Comparison of ENCODE assay signal across 8 cellular contexts in the genomic region with DNA sequence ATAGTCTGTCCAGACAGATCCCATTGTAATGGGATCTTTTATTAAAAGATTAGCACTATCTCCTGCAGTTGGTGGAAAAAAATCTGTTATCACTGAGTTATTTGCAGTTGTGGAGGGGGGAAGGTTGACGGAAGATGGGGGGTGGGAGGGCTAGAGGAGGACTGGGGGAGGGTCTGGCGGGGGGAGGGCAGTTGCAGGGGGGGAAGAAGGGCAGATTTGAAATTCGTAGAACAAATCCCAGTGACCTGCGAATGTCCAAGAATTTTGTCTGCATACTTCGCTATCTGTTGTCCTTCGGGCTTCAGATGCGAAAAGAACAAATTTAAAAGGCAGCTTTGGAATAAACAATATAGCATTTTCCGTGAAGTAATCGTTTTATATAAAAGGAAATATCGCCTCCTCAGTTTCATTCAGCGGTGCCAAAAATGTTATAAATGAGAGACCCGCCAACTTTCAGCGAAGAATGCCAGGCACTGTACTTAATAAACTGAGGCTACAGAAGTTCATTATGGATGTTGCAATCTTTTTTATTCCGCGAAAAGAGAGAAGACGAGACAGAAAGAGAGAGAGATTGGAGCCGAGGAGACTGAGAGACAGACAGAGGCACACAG. TPM values are rescaled to one million over a fixed set of nuclear protein-coding genes. Genes with fewer than 3 reads are reported as not detected.
A peak's percentile ranks its signal among the peaks of the same experiment; 100 is the strongest.
DNase-seq lines count a peak whose midpoint lies in the region; ATAC-seq, FAIRE-seq and TF ChIP-seq lines count a peak whose summit lies in the region.

No MANE protein-coding gene starts in this region.

- SMC1A ChIA-PET in GM12878 (lab: Charles Lee; ENCODE audit: uncharacterized antibody, unreplicated experiment): interaction anchor here (1.5 kb wide), 1 partner anchor 750 kb away, joined by 5 read pairs; no protein-coding TSS in a partner anchor

- FAIRE-seq in GM12878 (lab: Jason Lieb, UNC): no peak

- H3K18ac ChIP-seq in mesenchymal stem cell (ENCODE audit: low read depth in 1 of 2, low read length in 2 of 2): peak overlapping the region in 1 of 2 experiments; percentile 56

- H3K4me3 ChIP-seq in A673 (ENCODE audit: low read depth, low read length, poor library complexity, severe bottlenecking): peak overlapping the region; percentile 45
- peak overlapping the region; percentile 69 for H3K4me3 ChIP-seq in HEK293 (ENCODE audit: low read depth, low read length)
- peak overlapping the region; percentile 63 for H3K4me3 ChIP-seq in GM12878
- H3K4me3 ChIP-seq in mesenchymal stem cell (ENCODE audit: insufficient read depth in 1 of 2, low read depth in 1 of 2, low read length in 2 of 2): peak overlapping the region; percentile 59 to 83

- H3K4ac ChIP-seq in mesenchymal stem cell (ENCODE audit: low read depth in 1 of 2, low read length in 2 of 2): no peak overlapping the region

- H4K8ac ChIP-seq in mesenchymal stem cell (ENCODE audit: low read length): no peak overlapping the region

- RAD21 ChIA-PET in GM12878 (lab: Charles Lee; ENCODE audit: unreplicated experiment): no interaction called here

- no peaks in the 10 kb centered on the region for H3K79me2 ChIP-seq in GM12878 (ENCODE audit: control insufficient read depth, insufficient read depth, low read length)

- no peaks in the 10 kb centered on the region for H3K36me3 ChIP-seq in A673 (ENCODE audit: insufficient read depth, low read length, poor library complexity, severe bottlenecking)
- H3K36me3 ChIP-seq in HEK293 (ENCODE audit: control insufficient read depth in 2 of 2, insufficient read depth in 1 of 2, low read length in 2 of 2): peaks cover 0 to 8% of the 10 kb centered on the region in 2 experiments; a peak in 1 of 3 replicates
- H3K36me3 ChIP-seq in GM12878 (ENCODE audit: control insufficient read depth in 2 of 2, insufficient read depth in 2 of 2, low read length in 1 of 2): no peaks in the 10 kb centered on the region
- H3K36me3 ChIP-seq in mesenchymal stem cell (ENCODE audit: control insufficient read depth in 1 of 2, insufficient read depth in 2 of 2, low read depth in 1 of 2, low read length in 2 of 2): peaks cover 0 to 9% of the 10 kb centered on the region in 2 experiments

- intact Hi-C loops in A673 (cut with micrococcal nuclease; ENCODE audit: unreplicated experiment): loop anchor here (5.0 kb wide), 2 partner anchors 513 to 738 kb away; no protein-coding TSS in a partner anchor
- intact Hi-C loops in GM12878 (cut with micrococcal nuclease; ENCODE audit: unreplicated experiment): loop anchor here (5.0 kb wide), 1 partner anchor 513 kb away; no protein-coding TSS in a partner anchor

- POLR2A ChIA-PET in A673 (lab: Charles Lee; ENCODE audit: low non-redundant PET): no interaction called here
- POLR2A ChIA-PET in HEK293 (lab: Yijun Ruan, JAX): no interaction called here
- POLR2A ChIA-PET in GM12878 (lab: Charles Lee): no interaction called here

- H2BK12ac ChIP-seq in mesenchymal stem cell (ENCODE audit: low read length in 2 of 2): peak overlapping the region in 1 of 2 experiments; percentile 73

- no peaks in the 10 kb centered on the region for H4K20me1 ChIP-seq in GM12878 (ENCODE audit: control insufficient read depth, insufficient read depth)

- H3K9ac ChIP-seq in GM12878 (ENCODE audit: control insufficient read depth, insufficient read depth, low read length) (no peak overlapping the region), mesenchymal stem cell (ENCODE audit: low read length) (peak overlapping the region; percentile 92)

- no peak overlapping the region for H2AFZ ChIP-seq in GM12878 (ENCODE audit: control insufficient read depth, low read depth, low read length)
- H2AFZ ChIP-seq in mesenchymal stem cell (ENCODE audit: low read depth, low read length): no peak overlapping the region

- H2AK5ac ChIP-seq in mesenchymal stem cell (ENCODE audit: low read length, severe bottlenecking): no peak overlapping the region

- peak; percentile 26 for DNase-seq in A673 (ENCODE audit: low spot score)
- no peak for DNase-seq in GM12878 (ENCODE audit: low read depth, low spot score)
- no peak for DNase-seq in mesenchymal stem cell
- DNase-seq in dedifferentiated amniotic fluid mesenchymal stem cell (ENCODE audit: extremely low spot score): no peak
- no peak for DNase-seq in hypothalamus (lab: John Stamatoyannopoulos, UW)
- no peak for DNase-seq in central memory CD4-positive, alpha-beta T cell

- no peak overlapping the region for H3K23ac ChIP-seq in mesenchymal stem cell (ENCODE audit: low read length in 2 of 2)

- H3K27me3 ChIP-seq in A673 (replicated peaks; ENCODE audit: insufficient read depth, low read depth, low read length, poor library complexity) (peaks cover 59% of the 10 kb centered on the region), GM12878 (replicated peaks in 1 of 2; ENCODE audit: control insufficient read depth in 2 of 2, insufficient read depth in 2 of 2, low read length in 1 of 2) (peaks cover 4 to 22% of the 10 kb centered on the region in 2 experiments), mesenchymal stem cell (ENCODE audit: control insufficient read depth in 1 of 2, insufficient read depth in 1 of 2, low read length in 2 of 2) (no peaks in the 10 kb centered on the region)

- H2BK120ac ChIP-seq in mesenchymal stem cell (ENCODE audit: low read depth, low read length): peak overlapping the region; percentile 83

- no peak for TF ChIP-seq CTCF in A673 (conservative IDR thresholded peaks at IDR 0.05; ENCODE audit: low read depth, low read length)
- TF ChIP-seq CTCF in HEK293 (tag by site-specific recombination; IDR thresholded peaks at IDR 0.05): no peak
- TF ChIP-seq CTCF in GM12878 (IDR thresholded peaks at IDR 0.05 in 2 of 3, conservative IDR thresholded peaks at IDR 0.05 in 1 of 3; ENCODE audit: control insufficient read depth in 2 of 3, extremely low read depth in 1 of 3, insufficient read depth in 1 of 3, low read depth in 3 of 3, low read length in 3 of 3): no peak

- TF ChIP-seq EP300 in GM12878 (IDR thresholded peaks at IDR 0.05; ENCODE audit: borderline replicate concordance in 1 of 2, control insufficient read depth in 1 of 2, low read depth in 2 of 2, low read length in 2 of 2): no peak

- no TSS peak for BruUV-seq in A673 (replicated peaks; lab: Mats Ljungman, UMichigan)
- no TSS peak for BruUV-seq in GM12878 (replicated peaks; lab: Mats Ljungman, UMichigan)

- no peak overlapping the region for H2BK15ac ChIP-seq in mesenchymal stem cell (ENCODE audit: low read depth, poor library complexity, severe bottlenecking)

- peaks cover 2% of the 10 kb centered on the region for H3K79me1 ChIP-seq in mesenchymal stem cell (replicated peaks; ENCODE audit: low read length, poor library complexity, severe bottlenecking)

- WGBS in GM12878 (ENCODE audit: insufficient coverage, insufficient replicate concordance, low lambda C conversion rate, missing lambda C conversion rate): 5% methylated on average over 15 of the region's 17 CpGs
- under 1% methylated on average over 17 of the region's 17 CpGs for WGBS in mesenchymal stem cell

- no peak overlapping the region for H3K27ac ChIP-seq in A673 (ENCODE audit: low read depth, low read length, poor library complexity, severe bottlenecking)
- peak overlapping the region; percentile 68; the same call in 1 of the 2 replicates for H3K27ac ChIP-seq in HEK293 (ENCODE audit: extremely low read depth, low read depth, low read length)
- H3K27ac ChIP-seq in GM12878 (ENCODE audit: control insufficient read depth, insufficient read depth): no peak overlapping the region
- H3K27ac ChIP-seq in mesenchymal stem cell (ENCODE audit: low read length, poor library complexity, severe bottlenecking): no peak overlapping the region

- H2BK5ac ChIP-seq in mesenchymal stem cell (ENCODE audit: low read depth, low read length, poor library complexity, severe bottlenecking): no peak overlapping the region

- H3K4me2 ChIP-seq in GM12878 (ENCODE audit: control insufficient read depth, insufficient read depth) (peak overlapping the region; percentile 77), mesenchymal stem cell (ENCODE audit: low read length, poor library complexity, severe bottlenecking) (peak overlapping the region; percentile 91)

- CTCF ChIA-PET in A673 (lab: Charles Lee) (no interaction called here), HEK293 (lab: Yijun Ruan, JAX) (interaction anchor here (1.0 kb wide), 1 partner anchor 8 kb away, joined by 4 read pairs; no protein-coding TSS in a partner anchor), GM12878 (lab: Yijun Ruan, JAX) (interaction anchor here (5.9 kb wide), 1 partner anchor 755 kb away, joined by 38 read pairs; no protein-coding TSS in a partner anchor)

- ATAC-seq in GM12878 (no peak), HG03139 (IDR thresholded peaks at IDR 0.05; ENCODE audit: unreplicated experiment) (no peak)

- H3K9me3 ChIP-seq in A673 (ENCODE audit: low read depth, low read length, poor library complexity, severe bottlenecking): no peaks in the 10 kb centered on the region
- H3K9me3 ChIP-seq in HEK293 (ENCODE audit: control insufficient read depth, insufficient read depth, low read depth, low read length): no peaks in the 10 kb centered on the region
- no peaks in the 10 kb centered on the region for H3K9me3 ChIP-seq in GM12878 (replicated peaks; ENCODE audit: control insufficient read depth, insufficient read depth, low read length)
- H3K9me3 ChIP-seq in mesenchymal stem cell (ENCODE audit: control insufficient read depth, low read length): no peaks in the 10 kb centered on the region

- no peak for TF ChIP-seq POLR2A in GM12878 (IDR thresholded peaks at IDR 0.05; ENCODE audit: low read depth, low read length)

- peaks cover 5% of the 10 kb centered on the region for H3K4me1 ChIP-seq in A673 (ENCODE audit: insufficient read depth, low read length, poor library complexity, severe bottlenecking)
- peaks cover 2% of the 10 kb centered on the region for H3K4me1 ChIP-seq in HEK293 (ENCODE audit: control insufficient read depth, insufficient read depth, low read length)
- peaks cover 8% of the 10 kb centered on the region for H3K4me1 ChIP-seq in GM12878 (ENCODE audit: control insufficient read depth, insufficient read depth, low read length)
- H3K4me1 ChIP-seq in mesenchymal stem cell (ENCODE audit: control insufficient read depth, insufficient read depth, low read depth, low read length): peaks cover 12% of the 10 kb centered on the region

- H3K14ac ChIP-seq in mesenchymal stem cell (ENCODE audit: low read length in 2 of 2): no peak overlapping the region

- H4K91ac ChIP-seq in mesenchymal stem cell (ENCODE audit: low read length): no peak overlapping the region

- TF ChIP-seq RAD21 in GM12878 (IDR thresholded peaks at IDR 0.05; ENCODE audit: insufficient read depth, low read depth, low read length): no peak

- in situ Hi-C loops in GM12878 (cut with MboI): no loop called here

RNA-seq across cellular contexts. Expression of a gene that starts 1.3 kb away (rescaled TPM):
- total RNA-seq in A673 (2021) (not detected in 2 replicates), GM12878 (2014; rRNA removed) (not detected in 2 replicates), GM12878 (2014; rRNA removed; fragmentation: Illumina TruSeq; extraction: Trizol) (not detected in 2 replicates), GM12878 (2021) (0.23 and 0.43 TPM in 2 replicates)
- total RNA-seq in GM12878 (2013; cell fraction: nucleolus; rRNA removed): not detected in 2 replicates
- not detected for polyA plus RNA-seq in GM12878 (2011; ENCODE audit: low read depth)
- polyA plus RNA-seq in GM12878 (2011; rRNA removed) (not detected in 2 replicates), GM12878 (2014; fragmentation: Illumina TruSeq; extraction: Trizol) (not detected in 2 replicates), GM12878 (2014; fragmentation: Nextera tagmentation; extraction: Ambion mirVana) (not detected), GM12878 (2014; rRNA removed) (not detected in 2 replicates), GM12878 (2016; fragmentation: Nextera tagmentation; extraction: Ambion mirVana) (not detected)
- polyA plus RNA-seq in GM12878 (2011; cell fraction: cytosol; rRNA removed): not detected in 2 replicates
- not detected in 2 replicates for polyA plus RNA-seq in GM12878 (2011; cell fraction: nucleus; rRNA removed)
- polyA plus RNA-seq in GM12878 (2012): not detected in 2 replicates
- polyA minus RNA-seq in GM12878 (2011; rRNA and poly(A)+ RNA removed): not detected in 2 replicates
- not detected in 2 replicates for polyA minus RNA-seq in GM12878 (2011; cell fraction: cytosol; rRNA and poly(A)+ RNA removed)
- not detected in 2 replicates for polyA minus RNA-seq in GM12878 (2011; cell fraction: nucleus; rRNA and poly(A)+ RNA removed)
- polyA plus RNA-seq in mesenchymal stem cell (2013, experiment 1 of 2): 7.0 TPM
- 8.1 TPM for polyA plus RNA-seq in mesenchymal stem cell (2013, experiment 2 of 2)
